2 cellular contexts compared by ENCODE assay signal in the genomic region with DNA sequence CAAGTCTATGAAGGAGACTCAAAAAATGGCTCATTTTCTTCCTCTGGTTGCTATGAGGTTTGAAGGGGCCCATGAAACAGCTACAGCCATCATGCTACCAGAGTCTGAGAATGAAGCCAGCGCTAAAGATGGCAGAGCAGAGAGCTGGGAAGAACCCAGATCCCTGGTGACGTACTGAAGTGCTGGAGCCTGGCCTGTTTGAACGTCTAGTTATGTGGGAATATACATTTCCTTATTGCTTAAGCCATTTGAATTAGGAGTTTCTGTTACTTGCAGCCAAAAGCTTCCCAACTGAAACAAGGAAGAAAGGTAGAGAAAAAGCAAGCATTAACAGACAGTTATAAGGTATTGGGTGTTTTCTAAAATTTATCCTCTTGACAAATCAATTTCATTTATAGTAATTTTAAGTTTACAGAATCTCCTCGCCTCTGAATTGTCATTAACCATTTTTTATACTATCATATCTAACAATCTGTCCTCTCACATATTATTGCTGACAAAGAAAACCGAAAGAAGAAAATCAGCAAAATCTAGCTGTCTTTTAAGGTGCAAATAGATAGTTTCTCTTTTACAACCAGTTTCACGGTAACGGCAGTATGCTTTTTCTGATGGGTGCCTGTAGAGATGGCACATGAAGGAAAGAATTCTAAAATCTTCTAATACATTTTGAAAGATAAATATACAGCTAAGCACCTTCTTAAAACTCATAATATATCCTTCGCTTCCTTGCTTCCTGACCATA.
TF ChIP-seq lines count a peak whose summit lies in the region.

No MANE protein-coding gene starts in this region.

TF ChIP-seq in HepG2, 621 proteins besides CTCF, POLR2A, EP300 and RAD21:
- TF ChIP-seq MAFF (IDR thresholded peaks at IDR 0.05; ENCODE audit: low read depth, low read length) (peak; percentile 42; the same call in 1 of the 2 replicates), MAFK (conservative IDR thresholded peaks at IDR 0.05 in 1 of 2, IDR thresholded peaks at IDR 0.05 in 1 of 2; ENCODE audit: low read length in 2 of 2) (peak in 1 of 2 experiments; percentile 50; a peak in 2 of 4 replicates)
- TF ChIP-seq, protein P1, sequence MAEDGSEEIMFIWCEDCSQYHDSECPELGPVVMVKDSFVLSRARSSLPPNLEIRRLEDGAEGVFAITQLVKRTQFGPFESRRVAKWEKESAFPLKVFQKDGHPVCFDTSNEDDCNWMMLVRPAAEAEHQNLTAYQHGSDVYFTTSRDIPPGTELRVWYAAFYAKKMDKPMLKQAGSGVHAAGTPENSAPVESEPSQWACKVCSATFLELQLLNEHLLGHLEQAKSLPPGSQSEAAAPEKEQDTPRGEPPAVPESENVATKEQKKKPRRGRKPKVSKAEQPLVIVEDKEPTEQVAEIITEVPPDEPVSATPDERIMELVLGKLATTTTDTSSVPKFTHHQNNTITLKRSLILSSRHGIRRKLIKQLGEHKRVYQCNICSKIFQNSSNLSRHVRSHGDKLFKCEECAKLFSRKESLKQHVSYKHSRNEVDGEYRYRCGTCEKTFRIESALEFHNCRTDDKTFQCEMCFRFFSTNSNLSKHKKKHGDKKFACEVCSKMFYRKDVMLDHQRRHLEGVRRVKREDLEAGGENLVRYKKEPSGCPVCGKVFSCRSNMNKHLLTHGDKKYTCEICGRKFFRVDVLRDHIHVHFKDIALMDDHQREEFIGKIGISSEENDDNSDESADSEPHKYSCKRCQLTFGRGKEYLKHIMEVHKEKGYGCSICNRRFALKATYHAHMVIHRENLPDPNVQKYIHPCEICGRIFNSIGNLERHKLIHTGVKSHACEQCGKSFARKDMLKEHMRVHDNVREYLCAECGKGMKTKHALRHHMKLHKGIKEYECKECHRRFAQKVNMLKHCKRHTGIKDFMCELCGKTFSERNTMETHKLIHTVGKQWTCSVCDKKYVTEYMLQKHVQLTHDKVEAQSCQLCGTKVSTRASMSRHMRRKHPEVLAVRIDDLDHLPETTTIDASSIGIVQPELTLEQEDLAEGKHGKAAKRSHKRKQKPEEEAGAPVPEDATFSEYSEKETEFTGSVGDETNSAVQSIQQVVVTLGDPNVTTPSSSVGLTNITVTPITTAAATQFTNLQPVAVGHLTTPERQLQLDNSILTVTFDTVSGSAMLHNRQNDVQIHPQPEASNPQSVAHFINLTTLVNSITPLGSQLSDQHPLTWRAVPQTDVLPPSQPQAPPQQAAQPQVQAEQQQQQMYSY (CRISPR knock-in tag; IDR thresholded peaks at IDR 0.05), result no peak

TF ChIP-seq in K562, 482 proteins besides CTCF, POLR2A, EP300 and RAD21:
- TF ChIP-seq SAP30 (IDR thresholded peaks at IDR 0.05; ENCODE audit: borderline replicate concordance, insufficient read depth, low read depth, low read length, poor library complexity, severe bottlenecking) (no peak), ZNF316 (IDR thresholded peaks at IDR 0.05) (peak; percentile 40; the same call in 1 of the 2 replicates)
